ENCODE assay signal across 22 cellular contexts in the genomic region with DNA sequence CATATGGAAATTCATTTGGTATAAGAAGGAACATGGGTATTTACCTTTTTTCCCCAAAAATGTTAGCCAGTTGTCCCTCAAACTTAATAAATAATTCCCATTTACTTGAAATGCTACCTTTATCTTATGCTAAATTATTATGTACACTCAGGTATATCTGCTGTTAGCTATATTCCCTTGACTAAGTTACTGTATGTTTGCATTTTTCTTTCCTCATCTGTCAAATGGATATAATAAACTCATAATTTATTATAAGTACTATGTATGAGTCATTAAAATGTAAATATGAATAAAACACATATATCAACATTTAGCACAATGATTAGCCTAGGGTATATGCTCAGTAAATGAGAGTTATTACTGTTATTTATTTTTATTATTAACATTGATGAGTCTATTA.
A peak's percentile ranks its signal among the peaks of the same experiment; 100 is the strongest.
DNase-seq lines count a peak whose midpoint lies in the region; ATAC-seq, FAIRE-seq and TF ChIP-seq lines count a peak whose summit lies in the region.
"Had no signal": no experiment of that assay in that cellular context is flagged by ENCODE, and none has a peak within 500 bp of the region (broad histone marks: within the 10 kb centered on the region; RNA-seq: fewer than 3 reads in every experiment).

No MANE protein-coding gene starts in this region.

- no peak overlapping the region for H3K4me3 ChIP-seq in RWPE2 (ENCODE audit: severe bottlenecking)
- no peak overlapping the region for H3K4me3 ChIP-seq in H7 (ENCODE audit: insufficient read depth, low read depth, low read length)
- H3K4me3 ChIP-seq: BLaER1, GM12878, GM23248 had no signal

- H3K27ac ChIP-seq in RWPE2 (ENCODE audit: poor library complexity, severe bottlenecking) = no peak overlapping the region
- H3K27ac ChIP-seq: 22Rv1, BLaER1, C4-2B, GM23248 had no signal

- TF ChIP-seq CTCF in RWPE2 (IDR thresholded peaks at IDR 0.05; ENCODE audit: poor library complexity, severe bottlenecking) = no peak

- peak; percentile 45 for FAIRE-seq in frontal cortex (lab: Jason Lieb, UNC)
- FAIRE-seq: GM12878, GM19239, H1 had no signal

- H3K9me3 ChIP-seq in RWPE2 (ENCODE audit: severe bottlenecking) = no peaks in the 10 kb centered on the region
- H3K9me3 ChIP-seq: BLaER1, Caco-2 had no signal

- peaks cover 14% of the 10 kb centered on the region for H3K4me1 ChIP-seq in RWPE2 (ENCODE audit: insufficient read depth, poor library complexity, severe bottlenecking)
- H3K4me1 ChIP-seq: BLaER1, Caco-2 had no signal

- peak; percentile 62; the same call in 2 of the 3 replicates for ATAC-seq in RWPE2 (ENCODE audit: low read depth)
- ATAC-seq: CD8-positive, alpha-beta T cell; GM12878; HCT116 had no signal

- H3K36me3 ChIP-seq in RWPE2 (ENCODE audit: low read depth) (no peaks in the 10 kb centered on the region), H7 (replicated peaks; ENCODE audit: control insufficient read depth, insufficient read depth, low read length) (no peaks in the 10 kb centered on the region)
- H3K36me3 ChIP-seq: BLaER1 had no signal

- H3K27me3 ChIP-seq in RWPE2 (ENCODE audit: insufficient read depth, poor library complexity, severe bottlenecking) (no peaks in the 10 kb centered on the region), H7 (ENCODE audit: control insufficient read depth, insufficient read depth, low read length) (no peaks in the 10 kb centered on the region)
- H3K27me3 ChIP-seq: BLaER1 had no signal

- peak; percentile 12 for DNase-seq in DMS53 (lab: John Stamatoyannopoulos, UW)
- no peak for DNase-seq in DMS53 treated with DMSO at 0.1 percent for 48 hours (lab: John Stamatoyannopoulos, UW; ENCODE audit: unreplicated experiment)
- DNase-seq in RWPE2 (ENCODE audit: low spot score) = no peak
- no peak for DNase-seq in frontal cortex (ENCODE audit: low spot score in 2 of 2)
- DNase-seq in H7 = no peak
- DNase-seq in SIG-M5 (lab: John Stamatoyannopoulos, UW) = no peak
- no peak for DNase-seq in midbrain (lab: John Stamatoyannopoulos, UW)
- DNase-seq: Caco-2; CD4-positive, CD25-positive, alpha-beta regulatory T cell; CD8-positive, alpha-beta T cell; DMS153; DMS79 treated with DMSO at 0.1 percent for 48 hours; GDM1; GM23248; H9 had no signal
